8 cellular contexts compared by ENCODE assay signal in genomic region chr19:55369651-55370304, GRCh38. TPM values are rescaled to one million over a fixed set of nuclear protein-coding genes. Genes with fewer than 3 reads are reported as not detected.
A peak's percentile ranks its signal among the peaks of the same experiment; 100 is the strongest.
DNase-seq lines count a peak whose midpoint lies in the region; ATAC-seq and TF ChIP-seq lines count a peak whose summit lies in the region.

No MANE protein-coding gene starts in this region.

- intact Hi-C loops in sigmoid colon (cut with DNase I), result no loop called here

- WGBS in thymus, result 3% methylated on average over 59 of the region's 59 CpGs
- 2 to 3% methylated on average over 59 of the region's 59 CpGs for whole genome bisulfite sequencing in sigmoid colon, 2 donors

- H3K27ac ChIP-seq in thymus (ENCODE audit: low read depth) (no peak overlapping the region), sigmoid colon (peak overlapping the region in 1 of 4 donors; percentile 28)

- no peak for TF ChIP-seq CTCF in sigmoid colon (IDR thresholded peaks at IDR 0.05)

- TF ChIP-seq POLR2A in sigmoid colon (IDR thresholded peaks at IDR 0.05), result no peak

- TF ChIP-seq EP300 in sigmoid colon (IDR thresholded peaks at IDR 0.05), result no peak

- H3K9me3 ChIP-seq in adipocyte (ENCODE audit: control insufficient read depth, low read length) (no peaks in the 10 kb centered on the region), iPS-18c (ENCODE audit: control insufficient read depth, insufficient read depth, low read length) (no peaks in the 10 kb centered on the region), thymus (ENCODE audit: control insufficient read depth) (no peaks in the 10 kb centered on the region), sigmoid colon (no peaks in the 10 kb centered on the region)

- H3K27me3 ChIP-seq in adipocyte (replicated peaks; ENCODE audit: control insufficient read depth, insufficient read depth, low read length), result no peaks in the 10 kb centered on the region
- peaks cover 47% of the 10 kb centered on the region for H3K27me3 ChIP-seq in thymus (ENCODE audit: control insufficient read depth, insufficient read depth)
- peaks cover 56 to 80% (median 70%) of the 10 kb centered on the region in 3 donors for H3K27me3 ChIP-seq in sigmoid colon

- ATAC-seq in HG02759 (IDR thresholded peaks at IDR 0.05; ENCODE audit: unreplicated experiment), result no peak

- peak; percentile 30 for DNase-seq in activated T-cell treated with anti-CD3 and anti-CD28 coated beads for 48 hours (ENCODE audit: low read depth)
- DNase-seq in activated T-cell treated with anti-CD3 and anti-CD28 coated beads for 4 hours, result no peak
- DNase-seq in NCI-H526 (lab: John Stamatoyannopoulos, UW), result peak; percentile 45 to 90
- peak; percentile 83 for DNase-seq in adipocyte (ENCODE audit: low read depth)
- no peak for DNase-seq in sigmoid colon

- H3K4me1 ChIP-seq in adipocyte (ENCODE audit: control insufficient read depth, insufficient read depth, low read length) (peaks cover 2% of the 10 kb centered on the region), thymus (ENCODE audit: control insufficient read depth, insufficient read depth, low read length) (peaks cover 3% of the 10 kb centered on the region), sigmoid colon (peaks cover 0 to 27% (median 23%) of the 10 kb centered on the region in 4 donors)

- H3K4me3 ChIP-seq in adipocyte (ENCODE audit: low read length) (peak overlapping the region; percentile 66), iPS-18c (ENCODE audit: insufficient read depth, low read depth, low read length) (peak overlapping the region; percentile 53), thymus (ENCODE audit: low read length) (peak overlapping the region; percentile 34), sigmoid colon (peak overlapping the region in 2 of 4 donors; percentile 37 to 38)

- H3K36me3 ChIP-seq in adipocyte (ENCODE audit: control insufficient read depth, insufficient read depth, low read length, severe bottlenecking) (no peaks in the 10 kb centered on the region), thymus (ENCODE audit: control insufficient read depth, insufficient read depth) (no peaks in the 10 kb centered on the region), sigmoid colon (no peaks in the 10 kb centered on the region)

- H3K9ac ChIP-seq in adipocyte (ENCODE audit: low read length), result peak overlapping the region; percentile 29

RNA-seq across cellular contexts. Expression of gene IL11, which starts 0.5 kb away (rescaled TPM):
- 1.5 TPM for polyA plus RNA-seq in thymus
- 1 to 10 TPM in 1 of 4 donors, under 1 TPM in 1, not detected in 2; 0.81 to 4.4 TPM for total RNA-seq in sigmoid colon
- under 1 TPM in 1 of 3 donors, not detected in 2; 0.74 TPM for polyA plus RNA-seq in sigmoid colon

RNA-seq across cellular contexts. Expression of gene GARIN5B, which starts 6.7 kb away (rescaled TPM):
- polyA plus RNA-seq in thymus (0.05 TPM), sigmoid colon (not detected)
- total RNA-seq in sigmoid colon, result not detected

RNA-seq across cellular contexts. Expression of gene TMEM190, which starts 6.8 kb away (rescaled TPM):
- 3.4 TPM for polyA plus RNA-seq in thymus
- not detected for total RNA-seq in sigmoid colon
- under 1 TPM in 1 of 3 donors, not detected in 2; 0.26 TPM for polyA plus RNA-seq in sigmoid colon

RNA-seq across cellular contexts. Expression of gene TMEM238, which starts 14.3 kb away (rescaled TPM):
- 0.23 TPM for polyA plus RNA-seq in thymus
- total RNA-seq in sigmoid colon, result 1 to 10 TPM in 1 of 4 donors, under 1 TPM in 2, not detected in 1; 0.54 to 1.7 (median 0.66) TPM
- under 1 TPM in 2 of 3 donors, not detected in 1; 0.90 to 0.92 TPM for polyA plus RNA-seq in sigmoid colon

RNA-seq across cellular contexts. Expression of gene COX6B2, which starts 15.3 kb away (rescaled TPM):
- polyA plus RNA-seq in thymus (40.4 TPM), sigmoid colon (1 to 10 TPM in 2 of 3 donors, under 1 TPM in 1; 0.60 to 3.8 (median 1.4) TPM)
- total RNA-seq in sigmoid colon, result under 1 TPM in 1 of 4 donors, not detected in 3; 0.16 TPM

Comparison
In these comparisons a context has a peak if more than half of its experiments do, and no peak if none do; other contexts are left out.
1. DNase-seq: peak in activated T-cell treated with anti-CD3 and anti-CD28 coated beads for 48 hours (single experiment), NCI-H526 (2 of 2) and adipocyte (single experiment); none in activated T-cell treated with anti-CD3 and anti-CD28 coated beads for 4 hours (single experiment) and sigmoid colon (single experiment).